1 cellular context compared by ENCODE assay signal in genomic region chr17:74748529-74749261, GRCh38.
TF ChIP-seq lines count a peak whose summit lies in the region.

NHERF1 (plus strand) TSS chr17:74748628; CDS start chr17:74748847, 219 bp downstream.

TF ChIP-seq in HepG2, 621 proteins besides CTCF, POLR2A, EP300 and RAD21 (continued from another document and continues in another):
- TF ChIP-seq HMGXB3 (CRISPR knock-in tag; IDR thresholded peaks at IDR 0.05; ENCODE audit: borderline replicate concordance) (peak; percentile 75; the same call in 1 of the 2 replicates), TBX2 (CRISPR knock-in tag; IDR thresholded peaks at IDR 0.05; ENCODE audit: borderline replicate concordance) (peak; percentile 77), SMARCC2 (IDR thresholded peaks at IDR 0.05) (no peak), ZNF350 (CRISPR knock-in tag; IDR thresholded peaks at IDR 0.05; ENCODE audit: borderline replicate concordance, low read depth) (peak; percentile 67), RARA (CRISPR knock-in tag; IDR thresholded peaks at IDR 0.05) (peak; percentile 58), ZNF124 (CRISPR knock-in tag; IDR thresholded peaks at IDR 0.05) (no peak; the same call in 1 of the 2 replicates), ISL2 (CRISPR knock-in tag; IDR thresholded peaks at IDR 0.05) (peak; percentile 83), ARNT (IDR thresholded peaks at IDR 0.05) (no peak), ZNF407 (CRISPR knock-in tag; IDR thresholded peaks at IDR 0.05; ENCODE audit: not compliant biosample characterization) (no peak), PREB (CRISPR knock-in tag; IDR thresholded peaks at IDR 0.05) (no peak; the same call in 1 of the 2 replicates), FOXO4 (CRISPR knock-in tag; conservative IDR thresholded peaks at IDR 0.05) (no peak; the same call in 1 of the 2 replicates), USF2 (IDR thresholded peaks at IDR 0.05; ENCODE audit: low read depth, low read length) (no peak), USF2 (CRISPR knock-in tag; IDR thresholded peaks at IDR 0.05; ENCODE audit: borderline replicate concordance) (no peak), ZNF746 (CRISPR knock-in tag; IDR thresholded peaks at IDR 0.05) (peak; percentile 71; the same call in 1 of the 2 replicates), ZNF260 (CRISPR knock-in tag; IDR thresholded peaks at IDR 0.05; ENCODE audit: borderline replicate concordance, low read depth) (no peak), ZNF709 (CRISPR knock-in tag; IDR thresholded peaks at IDR 0.05) (peak; percentile 92), PBX3 (CRISPR knock-in tag; IDR thresholded peaks at IDR 0.05; ENCODE audit: borderline replicate concordance) (peak; percentile 92), KAT8 (CRISPR knock-in tag; IDR thresholded peaks at IDR 0.05) (peak; percentile 93), TBP (CRISPR knock-in tag; IDR thresholded peaks at IDR 0.05) (peak; percentile 93; the same call in 1 of the 2 replicates), KLF16 (CRISPR knock-in tag; IDR thresholded peaks at IDR 0.05) (peak in 1 of 2 experiments; percentile 98; a peak in 2 of 4 replicates), ZNF468 (CRISPR knock-in tag; IDR thresholded peaks at IDR 0.05) (peak; percentile 81; the same call in 1 of the 2 replicates), SALL1 (CRISPR knock-in tag; IDR thresholded peaks at IDR 0.05) (peak; percentile 80), TCF12 (IDR thresholded peaks at IDR 0.05) (no peak), TCF12 (CRISPR knock-in tag; IDR thresholded peaks at IDR 0.05) (no peak; the same call in none of the 2 replicates), ARID5B (CRISPR knock-in tag; IDR thresholded peaks at IDR 0.05) (peak; percentile 54), HMGA1 (CRISPR knock-in tag; conservative IDR thresholded peaks at IDR 0.05) (no peak), ATF5 (CRISPR knock-in tag; IDR thresholded peaks at IDR 0.05; ENCODE audit: low read depth) (0 out of 2 replicates have a peak, but pooled peaks have one; percentile 68), FOXP4 (CRISPR knock-in tag; IDR thresholded peaks at IDR 0.05) (peak; percentile 47)
